Comparison of ENCODE assay signal across 1 cellular context in the genomic region with DNA sequence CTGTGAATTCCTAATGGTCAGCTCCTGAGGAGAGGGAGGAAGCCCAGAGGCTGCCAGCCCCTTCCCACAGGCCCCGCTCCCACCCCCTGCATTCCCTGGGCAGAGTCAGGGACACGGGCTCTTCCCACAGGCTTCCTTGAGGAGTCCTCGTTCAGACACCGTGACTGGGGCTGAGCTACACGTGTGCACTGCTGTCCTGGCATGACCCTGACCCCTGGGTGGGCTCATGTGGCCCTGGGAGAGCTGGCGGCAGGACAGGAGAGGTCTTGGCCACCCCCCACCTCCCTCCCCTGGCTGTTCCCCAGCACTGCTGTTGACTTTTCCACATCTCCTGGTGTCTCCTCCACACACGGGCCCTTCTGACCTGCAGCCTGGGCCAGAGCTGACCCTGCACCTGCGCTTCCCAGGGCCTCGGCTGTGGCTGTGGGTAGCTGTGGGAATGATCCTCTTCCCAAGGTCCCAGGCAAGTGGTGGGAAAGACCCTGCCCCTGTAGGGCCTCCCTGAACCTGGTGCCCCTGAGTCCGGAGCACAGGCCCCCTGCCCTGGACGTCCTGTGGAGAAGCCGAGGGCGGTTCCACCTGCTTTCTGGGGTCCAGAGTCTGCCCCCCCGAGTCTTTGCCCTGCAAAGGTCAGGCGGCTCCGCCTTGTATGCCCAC.
TF ChIP-seq lines count a peak whose summit lies in the region.

No MANE protein-coding gene starts in this region.

TF ChIP-seq in H1, 55 proteins besides CTCF, POLR2A, EP300 and RAD21:
- TF ChIP-seq CREB1 (IDR thresholded peaks at IDR 0.05) (no peak), PHF8 (conservative IDR thresholded peaks at IDR 0.05; ENCODE audit: low read depth, low read length) (no peak), SIX5 (IDR thresholded peaks at IDR 0.05; ENCODE audit: low read depth, low read length) (no peak), HDAC2 (IDR thresholded peaks at IDR 0.05; ENCODE audit: borderline replicate concordance in 1 of 2, low read depth in 2 of 2, low read length in 2 of 2) (no peak), JUND (IDR thresholded peaks at IDR 0.05; ENCODE audit: low read length) (no peak), E2F6 (IDR thresholded peaks at IDR 0.05) (no peak), NRF1 (IDR thresholded peaks at IDR 0.05; ENCODE audit: low read depth, low read length) (no peak), CBX5 (IDR thresholded peaks at IDR 0.05; ENCODE audit: low read depth, low read length) (no peak), EGR1 (IDR thresholded peaks at IDR 0.05; ENCODE audit: borderline replicate concordance, low read depth, low read length) (no peak), GABPA (IDR thresholded peaks at IDR 0.05; ENCODE audit: borderline replicate concordance, insufficient read depth, low read length) (no peak)
- TF ChIP-seq, protein P1, sequence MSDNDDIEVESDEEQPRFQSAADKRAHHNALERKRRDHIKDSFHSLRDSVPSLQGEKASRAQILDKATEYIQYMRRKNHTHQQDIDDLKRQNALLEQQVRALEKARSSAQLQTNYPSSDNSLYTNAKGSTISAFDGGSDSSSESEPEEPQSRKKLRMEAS (IDR thresholded peaks at IDR 0.05) = no peak
TF ChIP-seq in H1: peak in this region for 0.
